ENCODE assay signal across 8 cellular contexts in the genomic region with DNA sequence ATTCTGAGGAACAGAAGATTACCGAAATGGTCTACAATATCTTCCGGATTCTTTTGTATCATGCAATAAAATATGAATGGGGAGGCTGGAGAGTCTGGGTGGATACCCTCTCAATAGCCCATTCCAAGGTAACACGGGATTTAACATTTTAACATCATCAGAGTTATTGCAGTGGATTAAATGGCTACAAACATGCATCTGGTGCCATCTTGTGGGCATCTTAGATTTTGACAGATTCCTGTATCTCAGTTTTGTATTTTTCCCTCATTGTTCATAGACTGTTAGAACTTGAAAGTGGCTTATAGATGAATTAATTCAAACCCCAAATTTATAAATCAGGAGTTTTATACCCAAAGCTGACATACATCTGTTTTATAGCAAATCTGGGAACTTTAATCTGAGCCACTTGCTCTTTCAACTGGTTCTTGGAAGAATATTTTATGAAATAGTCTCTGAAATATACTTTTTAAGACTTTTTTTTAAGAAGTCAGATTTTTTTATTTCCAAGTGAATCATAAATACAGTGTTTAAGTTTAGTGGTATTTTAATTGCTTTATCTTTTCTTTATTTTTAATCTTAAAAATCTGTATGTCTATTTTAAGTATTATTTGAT.
DNase-seq lines count a peak whose midpoint lies in the region; ATAC-seq and TF ChIP-seq lines count a peak whose summit lies in the region.

No MANE protein-coding gene starts in this region.

- H3K4me3 ChIP-seq in AG04450 (ENCODE audit: low read depth, low read length) (no peak overlapping the region), GM12865 (ENCODE audit: low read depth, low read length) (no peak overlapping the region)

- no peaks in the 10 kb centered on the region for H3K27me3 Mint-ChIP-seq in activated CD4-positive, alpha-beta memory T cell treated with anti-CD3 and anti-CD28 coated beads for 36 hours
- no peaks in the 10 kb centered on the region for H3K27me3 Mint-ChIP-seq in natural killer cell (ENCODE audit: low read depth in 2 of 2)

- no peaks in the 10 kb centered on the region for H3K27me3 ChIP-seq in AG04450 (ENCODE audit: control insufficient read depth, insufficient read depth, low read length)

- TF ChIP-seq CTCF in AG04450 (IDR thresholded peaks at IDR 0.05; ENCODE audit: low read depth, low read length) (peak; percentile 66), GM12865 (IDR thresholded peaks at IDR 0.05; ENCODE audit: insufficient read depth, low read depth, low read length, missing control alignments) (peak; percentile 54), natural killer cell (IDR thresholded peaks at IDR 0.05) (no peak)

- peaks cover under 1% of the 10 kb centered on the region for H3K4me1 Mint-ChIP-seq in activated CD4-positive, alpha-beta memory T cell treated with anti-CD3 and anti-CD28 coated beads for 36 hours (ENCODE audit: low read depth)
- H3K4me1 Mint-ChIP-seq in natural killer cell: peaks cover under 1% of the 10 kb centered on the region in 2 donors

- H3K4me3 Mint-ChIP-seq in activated CD4-positive, alpha-beta memory T cell treated with anti-CD3 and anti-CD28 coated beads for 36 hours: no peak overlapping the region
- H3K4me3 Mint-ChIP-seq in natural killer cell: no peak overlapping the region

- no peaks in the 10 kb centered on the region for H3K36me3 Mint-ChIP-seq in activated CD4-positive, alpha-beta memory T cell treated with anti-CD3 and anti-CD28 coated beads for 36 hours
- H3K36me3 Mint-ChIP-seq in natural killer cell: no peaks in the 10 kb centered on the region

- H3K9me3 Mint-ChIP-seq in activated CD4-positive, alpha-beta memory T cell treated with anti-CD3 and anti-CD28 coated beads for 36 hours: no peaks in the 10 kb centered on the region
- no peaks in the 10 kb centered on the region for H3K9me3 Mint-ChIP-seq in natural killer cell

- intact Hi-C loops in activated CD4-positive, alpha-beta memory T cell treated with anti-CD3 and anti-CD28 coated beads for 36 hours (cut with micrococcal nuclease): loop anchor here (2.0 to 5.0 kb wide), 2 partner anchors 214 to 1225 kb away; a partner anchor contains a TSS
- intact Hi-C loops in natural killer cell (cut with micrococcal nuclease): no loop called here

- no peak overlapping the region for H3K27ac Mint-ChIP-seq in activated CD4-positive, alpha-beta memory T cell treated with anti-CD3 and anti-CD28 coated beads for 36 hours
- no peak overlapping the region for H3K27ac Mint-ChIP-seq in natural killer cell

- H3K27ac ChIP-seq in AG04450 (ENCODE audit: low read depth, low read length): no peak overlapping the region

- DNase-seq in AG04450 (ENCODE audit: low read depth, low spot score): peak; percentile 16
- DNase-seq in GM12865 (ENCODE audit: low read depth): peak; percentile 67
- DNase-seq in NCI-H2107 treated with DMSO at 0.1 percent for 48 hours (lab: John Stamatoyannopoulos, UW; ENCODE audit: unreplicated experiment): peak; percentile 36
- peak; percentile 16 for DNase-seq in activated CD4-positive, alpha-beta memory T cell treated with anti-CD3 and anti-CD28 coated beads for 36 hours
- peak; percentile 20 for DNase-seq in germinal center (ENCODE audit: low spot score)
- peak; percentile 53 for DNase-seq in retina
- DNase-seq in natural killer cell: no peak

- ATAC-seq in HG02798 (IDR thresholded peaks at IDR 0.05; ENCODE audit: poor library complexity, unreplicated experiment): peak; percentile 80
- ATAC-seq in natural killer cell: no peak

- CTCF ChIA-PET in AG04450 (lab: Charles Lee): interaction anchor here (0.7 to 4.6 kb wide), 4 partner anchors 12 to 1357 kb away, joined by 3 to 30 read pairs (median 10); no protein-coding TSS in a partner anchor
- CTCF ChIA-PET in activated CD4-positive, alpha-beta memory T cell treated with anti-CD3 and anti-CD28 coated beads for 36 hours (lab: Charles Lee): no interaction called here

- POLR2A ChIA-PET in AG04450 (lab: Yijun Ruan, JAX): no interaction called here
- POLR2A ChIA-PET in activated CD4-positive, alpha-beta memory T cell treated with anti-CD3 and anti-CD28 coated beads for 36 hours (lab: Charles Lee): no interaction called here

- H3K9me3 ChIP-seq in AG04450 (ENCODE audit: control insufficient read depth, insufficient read depth, low read length): no peaks in the 10 kb centered on the region
